In genomic region chr12:110371408-110372055, GRCh38 we compare ENCODE assay signal across 10 cellular contexts. TPM values are rescaled to one million over a fixed set of nuclear protein-coding genes. Genes with fewer than 3 reads are reported as not detected.
DNase-seq lines count a peak whose midpoint lies in the region; ATAC-seq, FAIRE-seq and TF ChIP-seq lines count a peak whose summit lies in the region.
"Had no signal": no experiment of that assay in that cellular context is flagged by ENCODE, and none has a peak within 500 bp of the region (broad histone marks: within the 10 kb centered on the region; RNA-seq: fewer than 3 reads in every experiment).

No MANE protein-coding gene starts in this region.

- WGBS in K562 (ENCODE audit: insufficient coverage, low coverage, missing lambda C conversion rate) = 82% methylated on average over 10 of the region's 13 CpGs

- POLR2A ChIA-PET in MCF 10A (lab: Yijun Ruan, JAX) (interaction anchor here (0.6 to 1.1 kb wide), 6 partner anchors 13 to 270 kb away, joined by 3 to 6 read pairs (median 4); partner anchors contain the start of gene ANAPC7), K562 (lab: Yijun Ruan, JAX) (interaction anchor here (0.6 to 4.9 kb wide), 8 partner anchors 12 to 87 kb away, joined by 3 to 22 read pairs (median 3); no protein-coding TSS in a partner anchor)

- TF ChIP-seq CTCF in breast epithelium (IDR thresholded peaks at IDR 0.05) (no peak), MCF 10A (IDR thresholded peaks at IDR 0.05; ENCODE audit: unreplicated experiment) (no peak), K562 (IDR thresholded peaks at IDR 0.05 in 2 of 3, conservative IDR thresholded peaks at IDR 0.05 in 1 of 3; ENCODE audit: insufficient read depth in 2 of 3, low read depth in 1 of 3, low read length in 3 of 3) (no peak), vagina (IDR thresholded peaks at IDR 0.05) (no peak)

- no peaks in the 10 kb centered on the region for H3K9me3 Mint-ChIP-seq in MCF 10A (ENCODE audit: unreplicated experiment)

- peak overlapping the region; percentile 23 to 72 for H3K27ac ChIP-seq in breast epithelium
- no peak overlapping the region for H3K27ac ChIP-seq in K562 (ENCODE audit: extremely low read depth, low read depth, low read length)
- peak overlapping the region; percentile 66 for H3K27ac ChIP-seq in vagina
- H3K27ac ChIP-seq: neutrophil had no signal

- peak overlapping the region in 1 of 2 experiments; percentile 39; a peak in 2 of 4 replicates for H3K9ac ChIP-seq in K562 (ENCODE audit: insufficient read depth in 1 of 2, low read depth in 2 of 2, low read length in 2 of 2)

- H3K4me1 ChIP-seq in breast epithelium (no peaks in the 10 kb centered on the region), K562 (replicated peaks in 1 of 2; ENCODE audit: control insufficient read depth in 2 of 2, insufficient read depth in 2 of 2, low read length in 2 of 2) (peaks cover 0 to 6% of the 10 kb centered on the region in 2 experiments; a peak in 2 of 5 replicates), vagina (peaks cover 55% of the 10 kb centered on the region)

- H3K4me3 Mint-ChIP-seq in MCF 10A (ENCODE audit: unreplicated experiment) = no peak overlapping the region

- no peaks in the 10 kb centered on the region for H4K20me1 ChIP-seq in K562 (replicated peaks; ENCODE audit: control insufficient read depth, insufficient read depth, low read length)

- no peaks in the 10 kb centered on the region for H3K9me1 ChIP-seq in K562 (ENCODE audit: control insufficient read depth, insufficient read depth, low read length)

- H3K27ac Mint-ChIP-seq in MCF 10A (ENCODE audit: low read depth, unreplicated experiment) = no peak overlapping the region

- DNase-seq in breast epithelium (ENCODE audit: low spot score in 2 of 2) (no peak), MCF 10A (ENCODE audit: unreplicated experiment) (no peak), K562 (ENCODE audit: extremely low read depth in 1 of 4, low spot score in 3 of 4) (no peak), vagina (ENCODE audit: extremely low spot score in 2 of 2) (peak in 1 of 2 donors; percentile 70), GDM1 (lab: John Stamatoyannopoulos, UW) (no peak), NCI-H226 (no peak), SW480 (ENCODE audit: low spot score) (no peak)
- DNase-seq: activated CD4-positive, CD25-positive, alpha-beta regulatory T cell had no signal

- in situ Hi-C loops in K562 (cut with MboI) = no loop called here

- CTCF ChIA-PET in MCF 10A (lab: Yijun Ruan, JAX) (interaction anchor here (0.5 to 2.1 kb wide), 4 partner anchors 10 to 82 kb away, joined by 3 to 5 read pairs (median 4); no protein-coding TSS in a partner anchor), K562 (lab: Yijun Ruan, JAX; ENCODE audit: low intra/inter-chr PET ratio) (no interaction called here)

- peaks cover 44% of the 10 kb centered on the region for H3K36me3 Mint-ChIP-seq in MCF 10A (ENCODE audit: insufficient read depth, unreplicated experiment)

- no peaks in the 10 kb centered on the region for H3K27me3 ChIP-seq in breast epithelium
- H3K27me3 ChIP-seq in K562 (ENCODE audit: control insufficient read depth in 2 of 2, insufficient read depth in 2 of 2, low read length in 2 of 2) = no peaks in the 10 kb centered on the region
- H3K27me3 ChIP-seq in vagina = no peaks in the 10 kb centered on the region
- H3K27me3 ChIP-seq: neutrophil had no signal

- no peak overlapping the region for H3K4me3 ChIP-seq in breast epithelium
- no peak overlapping the region for H3K4me3 ChIP-seq in K562
- no peak overlapping the region for H3K4me3 ChIP-seq in vagina

- H3K79me2 ChIP-seq in K562 (ENCODE audit: control insufficient read depth, insufficient read depth, low read length) = no peaks in the 10 kb centered on the region

- H3K4me1 Mint-ChIP-seq in MCF 10A (ENCODE audit: insufficient read depth, unreplicated experiment) = no peaks in the 10 kb centered on the region

- BruUV-seq in MCF 10A (replicated peaks; lab: Mats Ljungman, UMichigan) (no TSS peak), K562 (replicated peaks; lab: Mats Ljungman, UMichigan) (no TSS peak)

- TF ChIP-seq EP300 in K562 (IDR thresholded peaks at IDR 0.05; ENCODE audit: low read length) = no peak

- ATAC-seq in HG03460 (IDR thresholded peaks at IDR 0.05; ENCODE audit: unreplicated experiment) (peak; percentile 74), K562 (peak; percentile 14)

- no peak for TF ChIP-seq RAD21 in K562 (CRISPR knock-in tag; conservative IDR thresholded peaks at IDR 0.05 in 1 of 2, IDR thresholded peaks at IDR 0.05 in 1 of 2)

- H3K4me2 ChIP-seq in K562 (ENCODE audit: insufficient read depth, low read length) = no peak overlapping the region

- FAIRE-seq in K562 (lab: Jason Lieb, UNC) = no peak

- H3K36me3 ChIP-seq in breast epithelium (no peaks in the 10 kb centered on the region), K562 (ENCODE audit: control insufficient read depth, insufficient read depth, low read length) (peaks cover 65% of the 10 kb centered on the region), vagina (peaks cover 0 to 20% of the 10 kb centered on the region in 2 donors)

- H3K9me3 ChIP-seq in breast epithelium (no peaks in the 10 kb centered on the region), K562 (replicated peaks; ENCODE audit: control insufficient read depth, insufficient read depth, low read depth, low read length) (no peaks in the 10 kb centered on the region), vagina (no peaks in the 10 kb centered on the region)
- H3K9me3 ChIP-seq: neutrophil had no signal

- TF ChIP-seq POLR2A in breast epithelium (IDR thresholded peaks at IDR 0.05) (no peak), K562 (conservative IDR thresholded peaks at IDR 0.05) (0 out of 2 replicates have a peak, but pooled peaks have one; percentile 26), vagina (IDR thresholded peaks at IDR 0.05) (no peak)

- no peaks in the 10 kb centered on the region for H3K27me3 Mint-ChIP-seq in MCF 10A (ENCODE audit: insufficient read depth, unreplicated experiment)

- intact Hi-C loops in breast epithelium (cut with DNase I; ENCODE audit: low total_unique reads) (no loop called here), MCF 10A (cut with micrococcal nuclease) (no loop called here), K562 (cut with micrococcal nuclease) (no loop called here), vagina (cut with DNase I) (no loop called here)

- H2AFZ ChIP-seq in K562 (ENCODE audit: low read depth, low read length) = no peak overlapping the region

TF ChIP-seq in K562, 482 proteins besides CTCF, POLR2A, EP300 and RAD21:
- no peak for TF ChIP-seq KDM2B (CRISPR knock-in tag; IDR thresholded peaks at IDR 0.05)
- TF ChIP-seq POLR2AphosphoS2 (IDR thresholded peaks at IDR 0.05; ENCODE audit: low read length) = peak; percentile 19; the same call in 1 of the 2 replicates

RNA-seq across cellular contexts. Expression of gene ANAPC7, which starts 32.0 kb away (rescaled TPM):
- total RNA-seq in breast epithelium (10 to 100 TPM; 29.4 to 56.2 (median 43.3) TPM), MCF 10A (2022) (76.3 and 87.1 TPM in 2 replicates), K562 (2014; rRNA removed) (118 and 119 TPM in 2 replicates), K562 (2014; rRNA removed; fragmentation: Illumina TruSeq; extraction: Trizol) (109 and 121 TPM in 2 replicates), K562 (2015; rRNA removed; fragmentation: Illumina TruSeq; extraction: Trizol) (107 and 114 TPM in 2 replicates), K562 (2021) (99.1 and 107 TPM in 2 replicates), vagina (57.9 TPM)
- total RNA-seq in K562 (2011; cell fraction: chromatin; rRNA removed; ENCODE audit: low replicate concordance) = 295 and 475 TPM in 2 replicates
- 136 and 138 TPM in 2 replicates for total RNA-seq in K562 (2011; cell fraction: nucleolus; rRNA removed)
- total RNA-seq in K562 (2011; cell fraction: nucleoplasm; rRNA removed) = 230 and 322 TPM in 2 replicates
- polyA plus RNA-seq in K562 (2011; rRNA removed) (134 and 158 TPM in 2 replicates), K562 (2014; fragmentation: Illumina TruSeq; extraction: Trizol) (105 and 106 TPM in 2 replicates), K562 (2014; fragmentation: Nextera tagmentation; extraction: Ambion mirVana) (10 to 100 TPM; 46.7 to 63.4 TPM), K562 (2014; rRNA removed) (133 and 138 TPM in 2 replicates)
- 72.8 and 77.2 TPM in 2 replicates for polyA plus RNA-seq in K562 (2011; cell fraction: cytosol; rRNA removed)
- polyA plus RNA-seq in K562 (2011; cell fraction: nucleus; rRNA removed) = 117 and 126 TPM in 2 replicates
- polyA plus RNA-seq in K562 (2012) = 72.3 and 75.8 TPM in 2 replicates
- polyA minus RNA-seq in K562 (2011; rRNA and poly(A)+ RNA removed) = 165 and 173 TPM in 2 replicates
- polyA minus RNA-seq in K562 (2011; cell fraction: cytosol; rRNA and poly(A)+ RNA removed) = 57.4 and 61.7 TPM in 2 replicates
- 25.3 and 47.7 TPM in 2 replicates for polyA minus RNA-seq in K562 (2011; cell fraction: nucleus; rRNA and poly(A)+ RNA removed)
